8 cellular contexts compared by ENCODE assay signal in the genomic region with DNA sequence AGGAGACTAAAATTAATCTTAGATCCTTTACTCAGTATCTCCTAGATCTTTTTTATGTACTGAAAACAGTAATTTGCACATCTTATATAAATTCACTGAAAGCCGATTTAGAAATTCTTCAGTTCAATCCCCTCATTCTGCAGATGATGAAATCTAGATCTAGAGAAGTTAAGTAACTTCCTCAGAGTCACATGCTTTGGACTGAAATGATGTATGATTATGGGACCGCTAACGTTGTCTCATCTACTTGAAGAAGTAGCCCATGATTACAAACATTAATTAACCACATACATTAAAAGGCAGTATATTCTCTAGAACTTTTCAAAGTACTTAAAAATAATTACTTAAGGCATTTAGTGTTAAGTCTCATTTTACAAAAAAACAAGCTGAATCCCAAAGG. TPM values are rescaled to one million over a fixed set of nuclear protein-coding genes. Genes with fewer than 3 reads are reported as not detected.
A peak's percentile ranks its signal among the peaks of the same experiment; 100 is the strongest.
DNase-seq lines count a peak whose midpoint lies in the region; ATAC-seq and TF ChIP-seq lines count a peak whose summit lies in the region.

No MANE protein-coding gene starts in this region.

- no peaks in the 10 kb centered on the region for H3K27me3 Mint-ChIP-seq in activated CD4-positive, alpha-beta T cell treated with anti-CD3 and anti-CD28 coated beads, Interleukin-2, amount 10 ng/mL, durations not matched to agents 7 days and 5 days
- no peaks in the 10 kb centered on the region for H3K27me3 Mint-ChIP-seq in activated CD4-positive, alpha-beta memory T cell treated with anti-CD3 and anti-CD28 coated beads for 36 hours

- POLR2A ChIA-PET in activated CD4-positive, alpha-beta T cell treated with anti-CD3 and anti-CD28 coated beads, Interleukin-2, amount 10 ng/mL, durations not matched to agents 7 days and 5 days (lab: Charles Lee) = interaction anchor here (0.7 to 1.4 kb wide), 4 partner anchors 33 to 38 kb away, joined by 3 to 15 read pairs (median 4); a partner anchor contains a TSS
- POLR2A ChIA-PET in activated CD4-positive, alpha-beta memory T cell treated with anti-CD3 and anti-CD28 coated beads for 36 hours (lab: Charles Lee) = interaction anchor here (0.8 to 6.8 kb wide), 3 partner anchors 9 to 35 kb away, joined by 3 to 87 read pairs (median 3); a partner anchor contains a TSS

- no peaks in the 10 kb centered on the region for H3K9me2 ChIP-seq in hepatocyte (replicated peaks; ENCODE audit: insufficient read depth)

- H3K36me3 Mint-ChIP-seq in activated CD4-positive, alpha-beta T cell treated with anti-CD3 and anti-CD28 coated beads, Interleukin-2, amount 10 ng/mL, durations not matched to agents 7 days and 5 days (ENCODE audit: low read depth) = peaks cover 50% of the 10 kb centered on the region
- peaks cover 30% of the 10 kb centered on the region for H3K36me3 Mint-ChIP-seq in activated CD4-positive, alpha-beta memory T cell treated with anti-CD3 and anti-CD28 coated beads for 36 hours

- no peaks in the 10 kb centered on the region for H3K9me3 Mint-ChIP-seq in activated CD4-positive, alpha-beta T cell treated with anti-CD3 and anti-CD28 coated beads, Interleukin-2, amount 10 ng/mL, durations not matched to agents 7 days and 5 days
- no peaks in the 10 kb centered on the region for H3K9me3 Mint-ChIP-seq in activated CD4-positive, alpha-beta memory T cell treated with anti-CD3 and anti-CD28 coated beads for 36 hours

- 69% methylated on average over 3 of the region's 3 CpGs for WGBS in hepatocyte (ENCODE audit: low lambda C conversion rate, missing lambda C conversion rate)
- WGBS in thymus = 13% methylated on average over 3 of the region's 3 CpGs

- H3K4me1 Mint-ChIP-seq in activated CD4-positive, alpha-beta T cell treated with anti-CD3 and anti-CD28 coated beads, Interleukin-2, amount 10 ng/mL, durations not matched to agents 7 days and 5 days = peaks cover 64% of the 10 kb centered on the region
- peaks cover 67% of the 10 kb centered on the region for H3K4me1 Mint-ChIP-seq in activated CD4-positive, alpha-beta memory T cell treated with anti-CD3 and anti-CD28 coated beads for 36 hours (ENCODE audit: low read depth)

- peak; percentile 33 for DNase-seq in activated CD4-positive, alpha-beta T cell treated with anti-CD3 and anti-CD28 coated beads, Interleukin-2, amount 10 ng/mL, durations not matched to agents 7 days and 5 days
- DNase-seq in activated CD4-positive, alpha-beta T cell treated with anti-CD3 and anti-CD28 coated beads for 4 hours = no peak
- DNase-seq in activated CD4-positive, alpha-beta memory T cell treated with anti-CD3 and anti-CD28 coated beads for 36 hours = no peak
- DNase-seq in hepatocyte (ENCODE audit: low spot score) (no peak), NCI-H1694 treated with DMSO at 0.1 percent for 48 hours (lab: John Stamatoyannopoulos, UW) (no peak), NCI-H226 (no peak), mucosa of descending colon (no peak)

- ATAC-seq in mucosa of descending colon = no peak

- peak overlapping the region; percentile 96 for H3K4me3 Mint-ChIP-seq in activated CD4-positive, alpha-beta T cell treated with anti-CD3 and anti-CD28 coated beads, Interleukin-2, amount 10 ng/mL, durations not matched to agents 7 days and 5 days
- H3K4me3 Mint-ChIP-seq in activated CD4-positive, alpha-beta memory T cell treated with anti-CD3 and anti-CD28 coated beads for 36 hours = peak overlapping the region; percentile 81

- H3K27ac Mint-ChIP-seq in activated CD4-positive, alpha-beta T cell treated with anti-CD3 and anti-CD28 coated beads, Interleukin-2, amount 10 ng/mL, durations not matched to agents 7 days and 5 days = peak overlapping the region; percentile 89
- H3K27ac Mint-ChIP-seq in activated CD4-positive, alpha-beta memory T cell treated with anti-CD3 and anti-CD28 coated beads for 36 hours = peak overlapping the region; percentile 92

- H3K27me3 ChIP-seq in hepatocyte = no peaks in the 10 kb centered on the region
- no peaks in the 10 kb centered on the region for H3K27me3 ChIP-seq in thymus (ENCODE audit: control insufficient read depth, insufficient read depth)

- H3K4me3 ChIP-seq in hepatocyte = no peak overlapping the region
- H3K4me3 ChIP-seq in thymus (ENCODE audit: low read length) = peak overlapping the region; percentile 44
- H3K4me3 ChIP-seq in mucosa of descending colon = no peak overlapping the region

- H3K4me2 ChIP-seq in hepatocyte = peak overlapping the region; percentile 44

- H3K36me3 ChIP-seq in hepatocyte (replicated peaks; ENCODE audit: insufficient read depth, low read depth) (no peaks in the 10 kb centered on the region), thymus (ENCODE audit: control insufficient read depth, insufficient read depth) (no peaks in the 10 kb centered on the region), mucosa of descending colon (ENCODE audit: low read depth) (no peaks in the 10 kb centered on the region)

- H3K27ac ChIP-seq in hepatocyte (peak overlapping the region; percentile 72), thymus (ENCODE audit: low read depth) (peak overlapping the region; percentile 74)

- TF ChIP-seq CTCF in hepatocyte (IDR thresholded peaks at IDR 0.05; ENCODE audit: poor library complexity) (no peak), mucosa of descending colon (IDR thresholded peaks at IDR 0.05) (no peak)

- intact Hi-C loops in activated CD4-positive, alpha-beta memory T cell treated with anti-CD3 and anti-CD28 coated beads for 36 hours (cut with micrococcal nuclease) = loop anchor here (1.0 to 5.0 kb wide), 3 partner anchors 59 to 481 kb away; a partner anchor contains a TSS
- intact Hi-C loops in mucosa of descending colon (cut with DNase I, micrococcal nuclease) = no loop called here

- H4K20me1 ChIP-seq in hepatocyte (ENCODE audit: insufficient read depth, poor library complexity, severe bottlenecking) = peaks cover 25% of the 10 kb centered on the region

- H3K4me1 ChIP-seq in hepatocyte (ENCODE audit: insufficient read depth) = peaks cover 31% of the 10 kb centered on the region
- H3K4me1 ChIP-seq in thymus (ENCODE audit: control insufficient read depth, insufficient read depth, low read length) = peaks cover 19% of the 10 kb centered on the region
- H3K4me1 ChIP-seq in mucosa of descending colon (ENCODE audit: low read depth) = peaks cover 37% of the 10 kb centered on the region

- CTCF ChIA-PET in activated CD4-positive, alpha-beta T cell treated with anti-CD3 and anti-CD28 coated beads, Interleukin-2, amount 10 ng/mL, durations not matched to agents 7 days and 5 days (lab: Charles Lee) = interaction anchor here (1.2 to 1.4 kb wide), 3 partner anchors 9 to 30 kb away, joined by 3 to 4 read pairs (median 4); no protein-coding TSS in a partner anchor
- CTCF ChIA-PET in activated CD4-positive, alpha-beta memory T cell treated with anti-CD3 and anti-CD28 coated beads for 36 hours (lab: Charles Lee) = interaction anchor here (0.6 to 1.9 kb wide), 6 partner anchors 12 to 204 kb away, joined by 3 to 4 read pairs (median 3); a partner anchor contains a TSS

- H3K9me3 ChIP-seq in hepatocyte (ENCODE audit: low read depth) (no peaks in the 10 kb centered on the region), thymus (ENCODE audit: control insufficient read depth) (no peaks in the 10 kb centered on the region), mucosa of descending colon (no peaks in the 10 kb centered on the region)

- H3K79me2 ChIP-seq in hepatocyte = peaks cover 99% of the 10 kb centered on the region

- no peak overlapping the region for H2AFZ ChIP-seq in hepatocyte

RNA-seq across cellular contexts. Expression of a gene that starts 37.8 kb away (rescaled TPM):
- 100 to 1,000 TPM; 125 to 149 TPM for total RNA-seq in activated CD4-positive, alpha-beta T cell treated with anti-CD3 and anti-CD28 coated beads, Interleukin-2, amount 10 ng/mL, durations not matched to agents 7 days and 5 days
- total RNA-seq in activated CD4-positive, alpha-beta memory T cell treated with anti-CD3 and anti-CD28 coated beads for 36 hours = 10 to 100 TPM; 70.8 to 71.2 TPM
- total RNA-seq in hepatocyte (91.1 and 94.6 TPM in 2 replicates), mucosa of descending colon (100 to 1,000 TPM in 1 of 3 donors, 10 to 100 TPM in 2; 80.2 to 111 (median 96.8) TPM)
- polyA plus RNA-seq in hepatocyte (39.4 and 44.4 TPM in 2 replicates), thymus (64.2 TPM)
